9 cellular contexts compared by ENCODE assay signal in the genomic region with DNA sequence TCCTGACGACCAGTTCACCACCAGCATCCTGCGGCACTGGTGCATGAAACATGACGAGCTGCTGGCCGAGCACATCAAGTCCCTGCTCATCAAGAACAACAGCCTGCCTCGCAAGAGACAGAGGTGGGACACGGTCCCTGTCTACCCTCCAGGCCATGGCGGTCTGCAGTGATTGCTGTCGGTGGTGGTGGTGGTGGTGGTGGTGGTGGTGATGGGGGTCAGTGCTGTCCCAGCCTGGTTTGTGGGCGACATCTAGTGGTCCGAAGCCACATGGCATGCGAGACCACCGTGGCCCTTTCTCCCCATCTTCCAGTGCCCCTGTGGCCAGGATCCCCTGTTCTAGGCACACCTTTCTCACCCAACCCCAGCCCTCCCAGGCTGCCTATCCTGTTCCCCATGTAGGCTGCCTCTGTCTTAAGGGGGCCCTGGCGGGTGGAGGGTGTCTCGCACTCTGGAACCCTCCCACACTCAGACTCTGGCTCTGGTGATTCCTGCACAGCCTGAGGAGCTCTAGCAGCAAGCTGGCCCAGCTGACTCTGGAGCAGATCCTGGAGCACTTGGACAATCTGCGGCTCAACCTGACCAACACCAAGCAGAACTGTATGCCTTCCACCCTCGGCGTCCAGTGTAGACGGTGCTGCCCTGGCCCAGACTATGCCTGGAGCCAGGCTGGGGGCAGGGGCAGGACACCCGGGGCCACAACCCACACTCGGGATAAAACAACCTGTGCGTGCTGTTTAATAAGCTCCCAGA. TPM values are rescaled to one million over a fixed set of nuclear protein-coding genes. Genes with fewer than 3 reads are reported as not detected.
DNase-seq lines count a peak whose midpoint lies in the region; TF ChIP-seq lines count a peak whose summit lies in the region.
"Had no signal": no experiment of that assay in that cellular context is flagged by ENCODE, and none has a peak within 500 bp of the region (broad histone marks: within the 10 kb centered on the region; RNA-seq: fewer than 3 reads in every experiment).

No MANE protein-coding gene starts in this region.

- no peaks in the 10 kb centered on the region for H3K79me2 ChIP-seq in SU-DHL-6 (ENCODE audit: insufficient read depth, low read length)

- DNase-seq in NCI-H2227 (lab: John Stamatoyannopoulos, UW; ENCODE audit: unreplicated experiment) (peak; percentile 57), NCI-H2227 treated with DMSO at 0.1 percent for 48 hours (lab: John Stamatoyannopoulos, UW) (no peak), left ventricle myocardium inferior (no peak), tibial artery (peak in 1 of 2 donors; percentile 50), NCI-H128 (lab: John Stamatoyannopoulos, UW; ENCODE audit: unreplicated experiment) (no peak)
- DNase-seq in activated T-cell treated with anti-CD3 and anti-CD28 coated beads, Interleukin-2, amount 50 U/mL, for 1 hour, result no peak
- DNase-seq in CD4-positive, alpha-beta memory T cell, result no peak
- DNase-seq: AML-193 had no signal

- no peak overlapping the region for H3K4me3 Mint-ChIP-seq in CD4-positive, alpha-beta memory T cell

- peaks cover 85% of the 10 kb centered on the region for H3K4me1 ChIP-seq in left ventricle myocardium inferior
- peaks cover 0 to 37% (median 24%) of the 10 kb centered on the region in 4 donors for H3K4me1 ChIP-seq in tibial artery
- H3K4me1 ChIP-seq in CD4-positive, alpha-beta memory T cell (ENCODE audit: insufficient read depth, low read length), result peaks cover 20% of the 10 kb centered on the region

- H3K9me2 ChIP-seq in SU-DHL-6 (replicated peaks; ENCODE audit: insufficient read depth, low read length), result no peaks in the 10 kb centered on the region

- no peak overlapping the region for H2AFZ ChIP-seq in SU-DHL-6 (ENCODE audit: low read depth, low read length, severe bottlenecking)

- CTCF ChIA-PET in CD4-positive, alpha-beta memory T cell (lab: Charles Lee; ENCODE audit: partially characterized antibody), result interaction anchor here (0.6 to 1.1 kb wide), 3 partner anchors 21 to 1053 kb away, joined by 3 to 4 read pairs (median 3); no protein-coding TSS in a partner anchor

- H3K9me3 ChIP-seq in SU-DHL-6 (ENCODE audit: insufficient read depth, low read length) (no peaks in the 10 kb centered on the region), left ventricle myocardium inferior (replicated peaks) (no peaks in the 10 kb centered on the region), tibial artery (no peaks in the 10 kb centered on the region)
- no peaks in the 10 kb centered on the region for H3K9me3 ChIP-seq in CD4-positive, alpha-beta memory T cell (ENCODE audit: control insufficient read depth in 1 of 2, low read length in 2 of 2)

- peaks cover 15 to 42% of the 10 kb centered on the region in 2 donors for H3K36me3 Mint-ChIP-seq in CD4-positive, alpha-beta memory T cell

- POLR2A ChIA-PET in CD4-positive, alpha-beta memory T cell (lab: Charles Lee; ENCODE audit: partially characterized antibody), result interaction anchor here (0.7 kb wide), 1 partner anchor 147 kb away, joined by 3 read pairs; no protein-coding TSS in a partner anchor

- H4K20me1 ChIP-seq in SU-DHL-6 (ENCODE audit: low read depth, low read length), result no peaks in the 10 kb centered on the region

- H3K4me3 ChIP-seq in SU-DHL-6 (ENCODE audit: insufficient read depth, low read length, poor library complexity, severe bottlenecking) (no peak overlapping the region), left ventricle myocardium inferior (no peak overlapping the region), tibial artery (no peak overlapping the region)
- no peak overlapping the region for H3K4me3 ChIP-seq in CD4-positive, alpha-beta memory T cell (ENCODE audit: low read length in 2 of 2)

- H3K27ac ChIP-seq in SU-DHL-6 (ENCODE audit: low read depth, low read length), result no peak overlapping the region
- H3K27ac ChIP-seq in left ventricle myocardium inferior (replicated peaks), result peak overlapping the region; percentile 92
- H3K27ac ChIP-seq in tibial artery, result peak overlapping the region; percentile 91 to 93
- H3K27ac ChIP-seq in CD4-positive, alpha-beta memory T cell (ENCODE audit: low read depth, low read length), result no peak overlapping the region

- H3F3A ChIP-seq in SU-DHL-6 (ENCODE audit: insufficient read depth), result peaks cover 4% of the 10 kb centered on the region; the same call in 1 of the 2 replicates

- H3K4me1 Mint-ChIP-seq in CD4-positive, alpha-beta memory T cell, result peaks cover 6 to 22% (median 11%) of the 10 kb centered on the region in 4 donors

- intact Hi-C loops in left ventricle myocardium inferior (cut with micrococcal nuclease), result no loop called here
- intact Hi-C loops in tibial artery (cut with DNase I; ENCODE audit: low total_unique reads), result loop anchor here (2.0 kb wide), 1 partner anchor 93 kb away; the partner anchor contains the start of gene NPR1
- intact Hi-C loops in CD4-positive, alpha-beta memory T cell (cut with micrococcal nuclease), result no loop called here

- H3K36me3 ChIP-seq in SU-DHL-6 (ENCODE audit: low read length), result no peaks in the 10 kb centered on the region
- H3K36me3 ChIP-seq in left ventricle myocardium inferior, result peaks cover 57% of the 10 kb centered on the region
- H3K36me3 ChIP-seq in tibial artery, result peaks cover 46 to 66% (median 62%) of the 10 kb centered on the region in 3 donors
- peaks cover 20% of the 10 kb centered on the region for H3K36me3 ChIP-seq in CD4-positive, alpha-beta memory T cell (ENCODE audit: insufficient read depth, low read length)

- no peak overlapping the region for H3K9ac ChIP-seq in SU-DHL-6 (ENCODE audit: low read length)

- H3K27me3 Mint-ChIP-seq in CD4-positive, alpha-beta memory T cell, result no peaks in the 10 kb centered on the region

- TF ChIP-seq CTCF in SU-DHL-6 (IDR thresholded peaks at IDR 0.05; ENCODE audit: insufficient read depth, low read length, poor library complexity, severe bottlenecking) (peak; percentile 36), left ventricle myocardium inferior (IDR thresholded peaks at IDR 0.05; ENCODE audit: borderline replicate concordance) (peak; percentile 69), tibial artery (IDR thresholded peaks at IDR 0.05) (peak; percentile 49 to 53)

- no peak overlapping the region for H3K27ac Mint-ChIP-seq in CD4-positive, alpha-beta memory T cell

- H3K27me3 ChIP-seq in SU-DHL-6 (ENCODE audit: low read length) (no peaks in the 10 kb centered on the region), left ventricle myocardium inferior (ENCODE audit: low read depth) (no peaks in the 10 kb centered on the region), tibial artery (no peaks in the 10 kb centered on the region)
- H3K27me3 ChIP-seq in CD4-positive, alpha-beta memory T cell (ENCODE audit: insufficient read depth, low read length), result no peaks in the 10 kb centered on the region

- H3K9me3 Mint-ChIP-seq in CD4-positive, alpha-beta memory T cell, result no peaks in the 10 kb centered on the region

- no peak overlapping the region for H3K4me2 ChIP-seq in SU-DHL-6 (ENCODE audit: low read depth, low read length, poor library complexity, severe bottlenecking)

RNA-seq across cellular contexts. Expression of gene SLC27A3, which starts 3.2 kb away (rescaled TPM):
- total RNA-seq in left ventricle myocardium inferior, result 10.5 TPM
- total RNA-seq in CD4-positive, alpha-beta memory T cell, result 10 to 100 TPM; 18.2 to 20.5 TPM
- 1 to 10 TPM; 7.9 to 9.2 TPM for polyA plus RNA-seq in CD4-positive, alpha-beta memory T cell

RNA-seq across cellular contexts. Expression of gene INTS3, which starts 44.2 kb away (rescaled TPM):
- 34.3 TPM for total RNA-seq in left ventricle myocardium inferior
- 10 to 100 TPM; 49.1 to 53.0 TPM for total RNA-seq in CD4-positive, alpha-beta memory T cell
- polyA plus RNA-seq in CD4-positive, alpha-beta memory T cell, result 10 to 100 TPM in 1 of 2 donors, 1 to 10 TPM in 1; 8.1 to 12.5 TPM

Comparison
In these comparisons a context has a peak if more than half of its experiments do, and no peak if none do; other contexts are left out.
1. H3K27ac ChIP-seq: peak in left ventricle myocardium inferior (single experiment) and tibial artery (2 of 2); none in SU-DHL-6 (single experiment) and CD4-positive, alpha-beta memory T cell (single experiment).
2. Peak in every context shown above with its lines, with median percentiles within 50 percentile points of each other: CTCF ChIP-seq.